Comparison of ENCODE assay signal across 15 cellular contexts in genomic region chr2:20606198-20606597, GRCh38. TPM values are rescaled to one million over a fixed set of nuclear protein-coding genes. Genes with fewer than 3 reads are reported as not detected.
DNase-seq lines count a peak whose midpoint lies in the region; ATAC-seq and TF ChIP-seq lines count a peak whose summit lies in the region.
"Had no signal": no experiment of that assay in that cellular context is flagged by ENCODE, and none has a peak within 500 bp of the region (broad histone marks: within the 10 kb centered on the region; RNA-seq: fewer than 3 reads in every experiment).

No MANE protein-coding gene starts in this region.

- peak overlapping the region; percentile 83 for H3K27ac ChIP-seq in left ventricle myocardium inferior (replicated peaks)
- H3K27ac ChIP-seq in right cardiac atrium (ENCODE audit: low read length), result no peak overlapping the region
- peak overlapping the region; percentile 18 for H3K27ac ChIP-seq in rectal smooth muscle tissue (ENCODE audit: low read depth, low read length)
- H3K27ac ChIP-seq in uterus, result peak overlapping the region; percentile 80 to 85
- H3K27ac ChIP-seq: GM23248 had no signal

- no peak overlapping the region for H3K4me3 ChIP-seq in left ventricle myocardium inferior
- H3K4me3 ChIP-seq in right cardiac atrium (ENCODE audit: low read length), result no peak overlapping the region
- H3K4me3 ChIP-seq in rectal smooth muscle tissue (ENCODE audit: low read length), result no peak overlapping the region
- H3K4me3 ChIP-seq in uterus, result no peak overlapping the region
- H3K4me3 ChIP-seq: GM12878, GM23248 had no signal

- H3K4me1 ChIP-seq in left ventricle myocardium inferior, result peaks cover 60% of the 10 kb centered on the region
- H3K4me1 ChIP-seq in right cardiac atrium (ENCODE audit: control insufficient read depth, insufficient read depth, low read length), result peaks cover 25% of the 10 kb centered on the region
- H3K4me1 ChIP-seq in rectal smooth muscle tissue (ENCODE audit: control insufficient read depth, insufficient read depth, low read length), result peaks cover 45% of the 10 kb centered on the region
- H3K4me1 ChIP-seq in uterus, result peaks cover 9 to 21% of the 10 kb centered on the region in 2 donors

- no peaks in the 10 kb centered on the region for H3K36me3 ChIP-seq in left ventricle myocardium inferior
- no peaks in the 10 kb centered on the region for H3K36me3 ChIP-seq in rectal smooth muscle tissue (ENCODE audit: control insufficient read depth, insufficient read depth, low read length)
- H3K36me3 ChIP-seq in uterus, result no peaks in the 10 kb centered on the region

- DNase-seq in left ventricle myocardium inferior (no peak), right cardiac atrium (no peak), islet precursor cell (peak; percentile 25), uterus (no peak), HuH-7.5 (ENCODE audit: low spot score) (no peak), SIG-M5 treated with dmso at 0.1 percent for 504 hours (lab: John Stamatoyannopoulos, UW; ENCODE audit: unreplicated experiment) (no peak)
- no peak for DNase-seq in effector CD8-positive, alpha-beta T cell (lab: John Stamatoyannopoulos, UW)
- DNase-seq: C1 segment of cervical spinal cord; Calu3; CD4-positive, alpha-beta T cell; DMS 273 treated with DMSO at 0.1 percent for 48 hours; GM23248 had no signal

- no peak for TF ChIP-seq CTCF in left ventricle myocardium inferior (IDR thresholded peaks at IDR 0.05; ENCODE audit: borderline replicate concordance)
- no peak for TF ChIP-seq CTCF in uterus (IDR thresholded peaks at IDR 0.05)

- H3K27me3 ChIP-seq in left ventricle myocardium inferior (ENCODE audit: low read depth) (no peaks in the 10 kb centered on the region), right cardiac atrium (ENCODE audit: control insufficient read depth, insufficient read depth) (no peaks in the 10 kb centered on the region), rectal smooth muscle tissue (ENCODE audit: control insufficient read depth, insufficient read depth, low read length) (no peaks in the 10 kb centered on the region), uterus (no peaks in the 10 kb centered on the region)

- WGBS in right cardiac atrium, result 76% methylated on average over 3 of the region's 3 CpGs

- no peak for TF ChIP-seq POLR2A in uterus (IDR thresholded peaks at IDR 0.05)

- H3K9me3 ChIP-seq in left ventricle myocardium inferior (replicated peaks) (peaks cover 3% of the 10 kb centered on the region), right cardiac atrium (ENCODE audit: control insufficient read depth, low read length) (no peaks in the 10 kb centered on the region), uterus (no peaks in the 10 kb centered on the region)

- ATAC-seq in right cardiac atrium, result no peak
- ATAC-seq: GM12878, HCT116 had no signal

- intact Hi-C loops in left ventricle myocardium inferior (cut with micrococcal nuclease), result no loop called here
- intact Hi-C loops in right cardiac atrium (cut with DNase I), result no loop called here
- intact Hi-C loops in uterus (cut with DNase I; ENCODE audit: low total_unique reads), result no loop called here

- H3K9ac ChIP-seq in rectal smooth muscle tissue (ENCODE audit: low read length), result no peak overlapping the region
- H3K9ac ChIP-seq: GM23248 had no signal

RNA-seq across cellular contexts. Expression of gene HS1BP3, which starts 44.7 kb away (rescaled TPM):
- total RNA-seq in left ventricle myocardium inferior (16.6 TPM), right cardiac atrium (10 to 100 TPM; 21.8 to 26.4 (median 25.3) TPM), uterus (10 to 100 TPM in 3 of 4 donors, 1 to 10 TPM in 1; 7.1 to 41.8 (median 28.4) TPM)
- 29.8 TPM for polyA plus RNA-seq in right cardiac atrium
